In genomic region chr1:15852036-15852827, GRCh38 we compare ENCODE assay signal across 9 cellular contexts. TPM values are rescaled to one million over a fixed set of nuclear protein-coding genes. Genes with fewer than 3 reads are reported as not detected.
DNase-seq lines count a peak whose midpoint lies in the region; ATAC-seq and TF ChIP-seq lines count a peak whose summit lies in the region.
"Had no signal": no experiment of that assay in that cellular context is flagged by ENCODE, and none has a peak within 500 bp of the region (broad histone marks: within the 10 kb centered on the region; RNA-seq: fewer than 3 reads in every experiment).

No MANE protein-coding gene starts in this region.

- no peak overlapping the region for H3K27ac Mint-ChIP-seq in neural crest cell (ENCODE audit: unreplicated experiment)

- peaks cover 32% of the 10 kb centered on the region for H3K4me1 Mint-ChIP-seq in neural crest cell

- no peaks in the 10 kb centered on the region for H3K27me3 Mint-ChIP-seq in neural crest cell (ENCODE audit: low read depth)

- ATAC-seq in HG03354 (IDR thresholded peaks at IDR 0.05; ENCODE audit: poor library complexity, severe bottlenecking, unreplicated experiment), result peak; percentile 29
- no peak for ATAC-seq in HG03159 (IDR thresholded peaks at IDR 0.05; ENCODE audit: unreplicated experiment)

- H3K36me3 Mint-ChIP-seq in neural crest cell (ENCODE audit: low read depth), result no peaks in the 10 kb centered on the region

- H3K4me3 Mint-ChIP-seq in neural crest cell, result peak overlapping the region; percentile 83

- TF ChIP-seq CTCF in VCaP (conservative IDR thresholded peaks at IDR 0.05) (no peak), neural crest cell (conservative IDR thresholded peaks at IDR 0.05) (no peak)

- peak overlapping the region; percentile 98 for H3K27ac ChIP-seq in VCaP

- peak; percentile 58 for DNase-seq in NCI-H2107 treated with DMSO at 0.1 percent for 48 hours (lab: John Stamatoyannopoulos, UW; ENCODE audit: unreplicated experiment)
- DNase-seq in NCI-H2107 (lab: John Stamatoyannopoulos, UW), result no peak
- no peak for DNase-seq in neural crest cell (ENCODE audit: low read depth, low spot score)
- no peak for DNase-seq in kidney tubule cell (ENCODE audit: low spot score)
- no peak for DNase-seq in NCI-H748 treated with DMSO at 0.1 percent for 48 hours (lab: John Stamatoyannopoulos, UW)
- DNase-seq: SHP77 had no signal

- H3K9me3 Mint-ChIP-seq in neural crest cell, result no peaks in the 10 kb centered on the region

RNA-seq across cellular contexts. Expression of gene SPEN, which starts 4.7 kb away (rescaled TPM):
- total RNA-seq in neural crest cell, result 66.5 and 69.4 TPM in 2 replicates

RNA-seq across cellular contexts. Expression of gene UQCRHL, which starts 44.8 kb away (rescaled TPM):
- total RNA-seq in neural crest cell, result 2.7 and 3.3 TPM in 2 replicates
